Comparison of ENCODE assay signal across 1 cellular context in the genomic region with DNA sequence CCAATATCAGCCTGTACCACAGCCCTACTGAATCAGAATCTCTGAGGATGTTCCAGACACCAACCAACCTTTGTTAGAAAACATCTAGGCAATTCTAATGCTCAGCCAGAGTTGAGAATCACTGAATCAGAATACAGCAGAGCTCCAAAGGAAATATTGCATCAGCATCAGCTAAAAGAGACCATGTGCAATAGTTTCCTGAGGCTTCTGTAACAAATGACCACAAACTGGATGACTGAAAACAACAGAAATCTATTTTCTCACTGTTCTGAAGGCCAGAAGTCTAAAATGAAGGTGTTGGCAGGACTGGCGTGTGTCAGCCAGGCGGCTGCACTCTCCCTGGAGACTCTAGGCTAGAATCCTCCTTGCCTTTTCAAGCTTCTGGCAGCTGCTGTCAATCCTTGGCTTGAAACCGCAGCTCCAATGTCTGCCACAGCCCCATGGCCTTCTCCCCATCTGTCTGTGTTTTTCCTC.
TF ChIP-seq lines count a peak whose summit lies in the region.

No MANE protein-coding gene starts in this region.

TF ChIP-seq in IMR-90, 13 proteins besides CTCF, POLR2A, EP300 and RAD21:
- 0 out of 2 replicates have a peak, but pooled peaks have one; percentile 36 for TF ChIP-seq CEBPB (IDR thresholded peaks at IDR 0.05; ENCODE audit: low read depth, low read length)
- TF ChIP-seq ELK1 (IDR thresholded peaks at IDR 0.05; ENCODE audit: borderline replicate concordance, low read depth, low read length): no peak
